In the genomic region with DNA sequence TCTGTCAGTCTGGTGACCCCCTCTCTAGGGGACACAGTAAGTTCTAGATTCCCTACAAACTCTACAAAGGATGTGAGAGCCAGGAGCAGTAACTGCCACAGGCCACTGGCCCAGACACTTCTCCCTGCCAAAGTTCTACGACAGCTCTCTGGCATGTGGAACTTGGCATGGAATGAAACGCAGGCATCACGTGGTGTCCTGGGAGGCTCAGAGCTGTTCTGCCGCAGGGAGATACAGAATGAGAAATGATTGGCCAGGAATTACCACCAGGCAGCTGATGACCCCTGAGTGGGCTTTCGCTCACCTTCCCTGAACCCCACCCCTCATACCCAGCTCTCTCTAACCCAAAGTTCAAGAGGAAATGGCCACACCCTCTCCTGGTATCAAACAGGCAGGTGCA, we compare ENCODE assay signal across 9 cellular contexts. TPM values are rescaled to one million over a fixed set of nuclear protein-coding genes. Genes with fewer than 3 reads are reported as not detected.
A peak's percentile ranks its signal among the peaks of the same experiment; 100 is the strongest.
DNase-seq lines count a peak whose midpoint lies in the region; ATAC-seq, FAIRE-seq and TF ChIP-seq lines count a peak whose summit lies in the region.
"Had no signal": no experiment of that assay in that cellular context is flagged by ENCODE, and none has a peak within 500 bp of the region (broad histone marks: within the 10 kb centered on the region; RNA-seq: fewer than 3 reads in every experiment).

No MANE protein-coding gene starts in this region.

- FAIRE-seq in GM12891 (lab: Jason Lieb, UNC), result no peak

- TF ChIP-seq POLR2A in GM12891 (IDR thresholded peaks at IDR 0.05; ENCODE audit: low read depth, low read length), result no peak

- TF ChIP-seq CTCF in cardiac fibroblast (IDR thresholded peaks at IDR 0.05; ENCODE audit: low read depth, low read length) (no peak), kidney epithelial cell (IDR thresholded peaks at IDR 0.05; ENCODE audit: insufficient read depth, low read length, poor library complexity, severe bottlenecking) (no peak)

- H3K4me3 ChIP-seq in cardiac fibroblast (replicated peaks in 1 of 2; ENCODE audit: low read depth in 2 of 2, low read length in 2 of 2) (no peak overlapping the region), kidney epithelial cell (ENCODE audit: low read depth, low read length) (no peak overlapping the region)

- H3K27me3 ChIP-seq in kidney epithelial cell (ENCODE audit: control insufficient read depth, insufficient read depth, low read length), result no peaks in the 10 kb centered on the region

- no peaks in the 10 kb centered on the region for H3K36me3 ChIP-seq in kidney epithelial cell (ENCODE audit: control insufficient read depth, insufficient read depth, low read length)

- DNase-seq in HT1080 (ENCODE audit: low read depth) (peak; percentile 26), cardiac fibroblast (ENCODE audit: low read depth in 2 of 2) (peak; percentile 77 to 85), kidney epithelial cell (ENCODE audit: low read depth) (peak; percentile 28), stromal cell of bone marrow (ENCODE audit: low read depth) (peak; percentile 64), KG1 (lab: John Stamatoyannopoulos, UW) (no peak), GM12891 (ENCODE audit: insufficient read length, low spot score) (no peak)
- DNase-seq in stimulated activated CD8-positive, alpha-beta memory T cell treated with anti-CD3 and anti-CD28 coated beads, Interleukin-4, amount 100 ng/mL, for 48 hours, result no peak
- DNase-seq: stimulated activated CD4-positive, alpha-beta T cell treated with anti-CD3 and anti-CD28 coated beads, Interleukin-2, amount 100 ng/mL, for 24 hours had no signal

- no peak for ATAC-seq in HG03108 (IDR thresholded peaks at IDR 0.05; ENCODE audit: unreplicated experiment)

TF ChIP-seq in GM12891, 5 proteins besides CTCF, POLR2A, EP300 and RAD21:
- TF ChIP-seq POLR2AphosphoS5 (IDR thresholded peaks at IDR 0.05; ENCODE audit: low read depth, low read length) (no peak), PAX5 (IDR thresholded peaks at IDR 0.05; ENCODE audit: insufficient read depth, low read length, severe bottlenecking) (no peak), SPI1 (IDR thresholded peaks at IDR 0.05; ENCODE audit: low read depth, low read length) (no peak), POU2F2 (IDR thresholded peaks at IDR 0.05; ENCODE audit: low read depth, low read length) (no peak), TAF1 (IDR thresholded peaks at IDR 0.05; ENCODE audit: low read depth, low read length) (no peak)

RNA-seq across cellular contexts. Expression of a gene that starts 29.8 kb away (rescaled TPM):
- 10.1 and 10.3 TPM in 2 replicates for total RNA-seq in HT1080 (2014; rRNA removed; shearing (Covaris generic))
- polyA plus RNA-seq in HT1080 (2015; cell fraction: cytosol; rRNA removed), result 11.2 and 11.5 TPM in 2 replicates
- 2.8 and 4.5 TPM in 2 replicates for polyA plus RNA-seq in HT1080 (2015; cell fraction: nucleus; rRNA removed)
- 21.9 and 24.2 TPM in 2 replicates for total RNA-seq in kidney epithelial cell
- 4.5 TPM for polyA plus RNA-seq in GM12891 (2012; ENCODE audit: low read depth, missing spikeins)

Comparison
In these comparisons a context has a peak if more than half of its experiments do, and no peak if none do; other contexts are left out.
1. DNase-seq: peak in HT1080 (single experiment), cardiac fibroblast (2 of 2), kidney epithelial cell (single experiment) and stromal cell of bone marrow (single experiment); none in KG1 (single experiment), stimulated activated CD8-positive, alpha-beta memory T cell treated with anti-CD3 and anti-CD28 coated beads, Interleukin-4, amount 100 ng/mL, for 48 hours (single experiment) and GM12891 (single experiment).